Comparison of ENCODE assay signal across 8 cellular contexts in the genomic region with DNA sequence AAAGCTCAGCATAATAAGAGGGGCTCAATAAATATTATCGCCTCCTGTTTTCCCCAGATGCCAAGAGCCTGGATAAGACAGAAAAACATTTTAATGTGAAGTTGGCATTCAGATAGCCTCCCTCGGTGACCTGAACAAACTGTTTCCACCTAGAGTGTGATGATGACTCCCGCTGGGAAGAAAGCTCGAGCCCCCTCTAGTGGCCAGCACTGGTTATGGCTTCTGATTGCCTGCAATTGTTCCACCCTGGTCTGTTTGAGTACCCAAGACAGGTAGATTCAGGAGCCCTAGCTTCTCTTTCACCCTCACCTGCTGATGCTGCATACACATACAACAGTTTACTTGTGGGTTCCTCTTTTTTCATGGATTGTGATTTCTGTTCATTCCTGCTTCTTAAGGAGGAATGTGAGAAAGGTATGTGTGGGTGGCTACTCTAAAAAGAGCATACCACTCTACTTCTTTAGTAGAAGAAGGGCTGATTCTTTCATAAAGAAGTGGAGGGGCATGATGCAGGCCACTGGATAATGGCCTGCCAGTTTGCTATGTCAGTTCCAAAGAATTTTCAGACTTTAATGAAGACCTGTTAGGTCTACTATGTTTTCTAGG. TPM values are rescaled to one million over a fixed set of nuclear protein-coding genes. Genes with fewer than 3 reads are reported as not detected.
DNase-seq lines count a peak whose midpoint lies in the region; ATAC-seq and TF ChIP-seq lines count a peak whose summit lies in the region.

No MANE protein-coding gene starts in this region.

- no peaks in the 10 kb centered on the region for H3K9me3 ChIP-seq in lower lobe of right lung

- ATAC-seq in HG02852 (IDR thresholded peaks at IDR 0.05; ENCODE audit: unreplicated experiment) (peak; percentile 66), lower lobe of right lung (peak; percentile 82 to 92), GM19397 (IDR thresholded peaks at IDR 0.05; ENCODE audit: unreplicated experiment) (no peak)

- H3K4me3 ChIP-seq in lower lobe of right lung, result no peak overlapping the region

- TF ChIP-seq CTCF in lower lobe of right lung (IDR thresholded peaks at IDR 0.05), result peak; percentile 97

- no peak overlapping the region for H3K27ac ChIP-seq in lower lobe of right lung

- no peaks in the 10 kb centered on the region for H3K27me3 ChIP-seq in lower lobe of right lung (ENCODE audit: low read depth)

- DNase-seq in GM03348 (ENCODE audit: low spot score) (peak; percentile 83), NCI-H526 (lab: John Stamatoyannopoulos, UW) (peak; percentile 35 to 75), dermis blood vessel endothelial cell (peak; percentile 88), lower lobe of right lung (peak; percentile 83)
- DNase-seq in activated CD4-positive, alpha-beta T cell treated with anti-CD3 and anti-CD28 coated beads, Interleukin-2, amount 50 U/mL, for 1 hour, result peak; percentile 81
- peak; percentile 74 for DNase-seq in stimulated activated CD8-positive, alpha-beta memory T cell treated with anti-CD3 and anti-CD28 coated beads, Interleukin-15, amount 100 ng/mL, for 1 hour (ENCODE audit: low read depth)

- no peaks in the 10 kb centered on the region for H3K4me1 ChIP-seq in lower lobe of right lung

- intact Hi-C loops in lower lobe of right lung (cut with DNase I), result loop anchor here (5.0 kb wide), 1 partner anchor 77 kb away; a partner anchor contains a TSS

- peaks cover 84% of the 10 kb centered on the region for H3K36me3 ChIP-seq in lower lobe of right lung

RNA-seq across cellular contexts. Expression of a gene that starts 6.4 kb away (rescaled TPM):
- total RNA-seq in dermis blood vessel endothelial cell (5.3 and 7.6 TPM in 2 replicates), lower lobe of right lung (30.2 TPM)

RNA-seq across cellular contexts. Expression of a gene that starts 6.8 kb away (rescaled TPM):
- total RNA-seq in dermis blood vessel endothelial cell (36.9 and 41.7 TPM in 2 replicates), lower lobe of right lung (32.6 TPM)
